ENCODE assay signal across 12 cellular contexts in genomic region chr1:53639251-53639721, GRCh38.
A peak's percentile ranks its signal among the peaks of the same experiment; 100 is the strongest.
DNase-seq lines count a peak whose midpoint lies in the region; ATAC-seq, FAIRE-seq and TF ChIP-seq lines count a peak whose summit lies in the region.
"Had no signal": no experiment of that assay in that cellular context is flagged by ENCODE, and none has a peak within 500 bp of the region (broad histone marks: within the 10 kb centered on the region; RNA-seq: fewer than 3 reads in every experiment).

No MANE protein-coding gene starts in this region.

- no peaks in the 10 kb centered on the region for H3K4me1 ChIP-seq in colonic mucosa

- H3K4me3 ChIP-seq in astrocyte of the spinal cord (ENCODE audit: low read depth, low read length), result no peak overlapping the region
- H3K4me3 ChIP-seq in colonic mucosa, result no peak overlapping the region

- no peaks in the 10 kb centered on the region for H3K9me3 ChIP-seq in colonic mucosa

- no peak for ATAC-seq in HG03460 (IDR thresholded peaks at IDR 0.05; ENCODE audit: unreplicated experiment)

- H3K27ac Mint-ChIP-seq in nephron progenitor cell, result no peak overlapping the region

- no peak overlapping the region for H3K27ac ChIP-seq in colonic mucosa

- H3K27me3 ChIP-seq in colonic mucosa, result no peaks in the 10 kb centered on the region

- H3K36me3 ChIP-seq in colonic mucosa, result no peaks in the 10 kb centered on the region

- H3K4me3 Mint-ChIP-seq in nephron progenitor cell, result no peak overlapping the region

- H3K4me1 Mint-ChIP-seq in nephron progenitor cell, result peaks cover 58% of the 10 kb centered on the region

- FAIRE-seq in D721Med (lab: Jason Lieb, UNC), result no peak

- H3K9ac ChIP-seq in colonic mucosa (ENCODE audit: low read depth in 2 of 2, low read length in 2 of 2), result no peak overlapping the region

- peaks cover 16% of the 10 kb centered on the region for H3K27me3 Mint-ChIP-seq in nephron progenitor cell (ENCODE audit: low read depth, poor library complexity)

- in situ Hi-C loops in Caki2 (cut with HindIII; ENCODE audit: low pct_unique_long_range_greater_than_20kb, low sequenced_read_pairs), result no loop called here
- in situ Hi-C loops in astrocyte of the spinal cord (cut with HindIII; ENCODE audit: low sequenced_read_pairs), result no loop called here

- TF ChIP-seq CTCF in astrocyte of the spinal cord (IDR thresholded peaks at IDR 0.05; ENCODE audit: low read depth, low read length) (no peak), nephron progenitor cell (IDR thresholded peaks at IDR 0.05) (no peak), colonic mucosa (IDR thresholded peaks at IDR 0.05) (no peak), D721Med (IDR thresholded peaks at IDR 0.05; ENCODE audit: insufficient read depth, missing control alignments) (no peak)

- intact Hi-C loops in colonic mucosa (cut with DNase I), result no loop called here

- no peaks in the 10 kb centered on the region for H3K9me3 Mint-ChIP-seq in nephron progenitor cell

- DNase-seq in Caki2 (ENCODE audit: low read depth), result peak; percentile 92
- peak; percentile 97 for DNase-seq in M059J (ENCODE audit: low read depth)
- DNase-seq in astrocyte of the spinal cord (ENCODE audit: low read depth, low spot score), result peak; percentile 55
- peak; percentile 31 for DNase-seq in nephron progenitor cell
- DNase-seq in NCI-H1048 (lab: John Stamatoyannopoulos, UW), result no peak
- DNase-seq in colonic mucosa, result no peak
- no peak for DNase-seq in D721Med (ENCODE audit: insufficient read length, low spot score)
- DNase-seq: activated CD8-positive, alpha-beta memory T cell treated with anti-CD3 and anti-CD28 coated beads for 24 hours; DMS79; KG1; SHP77 treated with DMSO at 0.1 percent for 48 hours had no signal

- no peaks in the 10 kb centered on the region for H3K36me3 Mint-ChIP-seq in nephron progenitor cell (ENCODE audit: low read depth)

Comparison
In these comparisons a context has a peak if more than half of its experiments do, and no peak if none do; other contexts are left out.
1. DNase-seq: peak in Caki2 (single experiment), M059J (single experiment), astrocyte of the spinal cord (single experiment) and nephron progenitor cell (single experiment); none in NCI-H1048 (single experiment), colonic mucosa (single experiment) and D721Med (single experiment).